ENCODE assay signal across 8 cellular contexts in genomic region chr2:95992520-95993272, GRCh38. TPM values are rescaled to one million over a fixed set of nuclear protein-coding genes. Genes with fewer than 3 reads are reported as not detected.
A peak's percentile ranks its signal among the peaks of the same experiment; 100 is the strongest.
DNase-seq lines count a peak whose midpoint lies in the region; ATAC-seq, FAIRE-seq and TF ChIP-seq lines count a peak whose summit lies in the region.
"Not testable (repeated sequence)": the region's sequence is repeated elsewhere in the genome, so short reads cannot be mapped to it uniquely, and the experiment has no call there.

No MANE protein-coding gene starts in this region.

- not testable (repeated sequence) for H3K9me3 Mint-ChIP-seq in natural killer cell; stimulated activated naive CD8-positive, alpha-beta T cell treated with anti-CD3 and anti-CD28 coated beads, Interleukin-15, amount 100 ng/mL, for 72 hours

- H3K9me3 ChIP-seq in GM12878 (replicated peaks; ENCODE audit: control insufficient read depth, insufficient read depth, low read length): not testable (repeated sequence)

- peak; percentile 69 for TF ChIP-seq RAD21 in GM12878 (IDR thresholded peaks at IDR 0.05; ENCODE audit: insufficient read depth, low read depth, low read length)

- TF ChIP-seq CTCF in GM12878 (IDR thresholded peaks at IDR 0.05 in 2 of 3, conservative IDR thresholded peaks at IDR 0.05 in 1 of 3; ENCODE audit: control insufficient read depth in 2 of 3, extremely low read depth in 1 of 3, insufficient read depth in 1 of 3, low read depth in 3 of 3, low read length in 3 of 3) (peak; percentile 62 to 78 (median 63)), natural killer cell (IDR thresholded peaks at IDR 0.05) (peak; percentile 96)

- SMC1A ChIA-PET in GM12878 (lab: Charles Lee; ENCODE audit: uncharacterized antibody, unreplicated experiment): interaction anchor here (0.8 to 1.9 kb wide), 16 partner anchors 9 to 271 kb away, joined by 3 to 17 read pairs (median 4); partner anchors contain the start of genes ADRA2B and ASTL

- H3K9ac ChIP-seq in GM12878 (ENCODE audit: control insufficient read depth, insufficient read depth, low read length): peak overlapping the region; percentile 72

- DNase-seq in Caki2 (ENCODE audit: low read depth) (peak; percentile 77), HS-5 (ENCODE audit: low read depth) (peak; percentile 53), head of caudate nucleus (peak in 40 of 42 donors; percentile 40 to 93 (median 75)), natural killer cell (peak; percentile 30)
- DNase-seq in GM12878 (ENCODE audit: low read depth, low spot score): not testable (repeated sequence)
- peak; percentile 57 to 63 for DNase-seq in stimulated activated naive CD8-positive, alpha-beta T cell treated with anti-CD3 and anti-CD28 coated beads, Interleukin-15, amount 100 ng/mL, for 72 hours

- peaks cover 16 to 33% of the 10 kb centered on the region in 2 donors for H3K27me3 Mint-ChIP-seq in natural killer cell (ENCODE audit: low read depth in 2 of 2)
- peaks cover 33% of the 10 kb centered on the region for H3K27me3 Mint-ChIP-seq in stimulated activated naive CD8-positive, alpha-beta T cell treated with anti-CD3 and anti-CD28 coated beads, Interleukin-15, amount 100 ng/mL, for 72 hours

- not testable (repeated sequence) for TF ChIP-seq EP300 in GM12878 (IDR thresholded peaks at IDR 0.05; ENCODE audit: borderline replicate concordance in 1 of 2, control insufficient read depth in 1 of 2, low read depth in 2 of 2, low read length in 2 of 2)

- in situ Hi-C loops in Caki2 (cut with HindIII; ENCODE audit: low pct_unique_long_range_greater_than_20kb, low sequenced_read_pairs); GM12878 (cut with MboI): not testable (repeated sequence)

- not testable (repeated sequence) for H3K4me1 ChIP-seq in GM12878 (ENCODE audit: control insufficient read depth, insufficient read depth, low read length)

- ATAC-seq in GM21423 (IDR thresholded peaks at IDR 0.05; ENCODE audit: unreplicated experiment) (peak; percentile 47), GM12878 (peak; percentile 84), natural killer cell (peak; percentile 73 to 91 (median 80))
- peak; percentile 62 for ATAC-seq in stimulated activated naive CD8-positive, alpha-beta T cell treated with anti-CD3 and anti-CD28 coated beads, Interleukin-15, amount 100 ng/mL, for 72 hours

- peak overlapping the region; percentile 67; the same call in 1 of the 2 replicates for H3K27ac ChIP-seq in GM12878 (ENCODE audit: control insufficient read depth, insufficient read depth)

- TF ChIP-seq POLR2A in GM12878 (IDR thresholded peaks at IDR 0.05; ENCODE audit: low read depth, low read length): 0 out of 2 replicates have a peak, but pooled peaks have one; percentile 11

- intact Hi-C loops in GM12878 (cut with micrococcal nuclease; ENCODE audit: unreplicated experiment): loop anchor here (2.0 kb wide), 1 partner anchor 124 kb away; the partner anchor contains the start of gene ADRA2B
- intact Hi-C loops in head of caudate nucleus (cut with DNase I): not testable (repeated sequence)
- intact Hi-C loops in natural killer cell (cut with micrococcal nuclease): loop anchor here (10.0 kb wide), 1 partner anchor 182 kb away; no protein-coding TSS in a partner anchor

- FAIRE-seq in TTC549 (lab: Jason Lieb, UNC): peak; percentile 94
- peak; percentile 54 for FAIRE-seq in GM12878 (lab: Jason Lieb, UNC)

- WGBS in GM12878 (ENCODE audit: insufficient coverage, insufficient replicate concordance, low lambda C conversion rate, missing lambda C conversion rate): 7% methylated on average over 32 of the region's 34 CpGs

- CTCF ChIA-PET in GM12878 (lab: Yijun Ruan, JAX): interaction anchor here (0.6 to 4.4 kb wide), 54 partner anchors 9 to 1119 kb away, joined by 3 to 43 read pairs (median 5); partner anchors contain the start of genes ASTL, NEURL3 and STARD7

- H2AFZ ChIP-seq in GM12878 (ENCODE audit: control insufficient read depth, low read depth, low read length): peak overlapping the region; percentile 87

- not testable (repeated sequence) for H3K79me2 ChIP-seq in GM12878 (ENCODE audit: control insufficient read depth, insufficient read depth, low read length)

- H3K36me3 Mint-ChIP-seq in natural killer cell: not testable (repeated sequence)

- H3K36me3 ChIP-seq in GM12878 (ENCODE audit: control insufficient read depth in 2 of 2, insufficient read depth in 2 of 2, low read length in 1 of 2): not testable (repeated sequence)

- RAD21 ChIA-PET in GM12878 (lab: Charles Lee; ENCODE audit: unreplicated experiment): interaction anchor here (0.6 to 2.0 kb wide), 17 partner anchors 30 to 962 kb away, joined by 3 to 24 read pairs (median 4); partner anchors contain the start of genes ADRA2B, ASTL and CIAO1

- not testable (repeated sequence) for H3K27me3 ChIP-seq in GM12878 (replicated peaks in 1 of 2; ENCODE audit: control insufficient read depth in 2 of 2, insufficient read depth in 2 of 2, low read length in 1 of 2)

- POLR2A ChIA-PET in GM12878 (lab: Charles Lee): not testable (repeated sequence)

- peak overlapping the region; percentile 73 for H3K4me3 ChIP-seq in GM12878

- peak overlapping the region; percentile 93 for H3K4me3 Mint-ChIP-seq in natural killer cell
- peak overlapping the region; percentile 89 to 95 for H3K4me3 Mint-ChIP-seq in stimulated activated naive CD8-positive, alpha-beta T cell treated with anti-CD3 and anti-CD28 coated beads, Interleukin-15, amount 100 ng/mL, for 72 hours

- peak overlapping the region; percentile 93 for H3K4me2 ChIP-seq in GM12878 (ENCODE audit: control insufficient read depth, insufficient read depth)

- peak overlapping the region; percentile 94 to 98 for H3K27ac Mint-ChIP-seq in natural killer cell
- H3K27ac Mint-ChIP-seq in stimulated activated naive CD8-positive, alpha-beta T cell treated with anti-CD3 and anti-CD28 coated beads, Interleukin-15, amount 100 ng/mL, for 72 hours: peak overlapping the region in 1 of 2 donors; percentile 88

- H4K20me1 ChIP-seq in GM12878 (ENCODE audit: control insufficient read depth, insufficient read depth): not testable (repeated sequence)

- not testable (repeated sequence) for BruUV-seq in GM12878 (replicated peaks; lab: Mats Ljungman, UMichigan)

- H3K4me1 Mint-ChIP-seq in natural killer cell: peaks cover 11% of the 10 kb centered on the region in 2 donors
- H3K4me1 Mint-ChIP-seq in stimulated activated naive CD8-positive, alpha-beta T cell treated with anti-CD3 and anti-CD28 coated beads, Interleukin-15, amount 100 ng/mL, for 72 hours: not testable (repeated sequence)

RNA-seq across cellular contexts. Expression of gene ANKRD36C, which starts 1.1 kb away (rescaled TPM):
- total RNA-seq in Caki2 (2014; rRNA removed; shearing (Covaris generic); ENCODE audit: low replicate concordance): 7.9 and 9.1 TPM in 2 replicates
- 481 and 487 TPM in 2 replicates for total RNA-seq in GM12878 (2013; cell fraction: nucleolus; rRNA removed)
- total RNA-seq in GM12878 (2014; rRNA removed): 23.6 and 29.5 TPM in 2 replicates
- total RNA-seq in GM12878 (2014; rRNA removed; fragmentation: Illumina TruSeq; extraction: Trizol): 39.8 and 43.3 TPM in 2 replicates
- 24.1 and 26.2 TPM in 2 replicates for total RNA-seq in GM12878 (2021)
- 3.8 TPM for polyA plus RNA-seq in GM12878 (2011; ENCODE audit: low read depth)
- 12.5 and 14.7 TPM in 2 replicates for polyA plus RNA-seq in GM12878 (2011; rRNA removed)
- 2.5 and 2.7 TPM in 2 replicates for polyA plus RNA-seq in GM12878 (2011; cell fraction: cytosol; rRNA removed)
- polyA plus RNA-seq in GM12878 (2011; cell fraction: nucleus; rRNA removed): 40.1 and 49.2 TPM in 2 replicates
- 5.3 and 5.9 TPM in 2 replicates for polyA plus RNA-seq in GM12878 (2012)
- polyA plus RNA-seq in GM12878 (2014; fragmentation: Illumina TruSeq; extraction: Trizol): 12.6 and 12.9 TPM in 2 replicates
- polyA plus RNA-seq in GM12878 (2014; fragmentation: Nextera tagmentation; extraction: Ambion mirVana): 10 to 100 TPM in 1 of 2 experiments, 1 to 10 TPM in 1; 3.2 to 15.3 TPM
- 7.5 and 7.6 TPM in 2 replicates for polyA plus RNA-seq in GM12878 (2014; rRNA removed)
- 10 to 100 TPM; 24.7 to 29.0 TPM for polyA plus RNA-seq in GM12878 (2016; fragmentation: Nextera tagmentation; extraction: Ambion mirVana)
- 116 and 121 TPM in 2 replicates for polyA minus RNA-seq in GM12878 (2011; rRNA and poly(A)+ RNA removed)
- polyA minus RNA-seq in GM12878 (2011; cell fraction: cytosol; rRNA and poly(A)+ RNA removed): 6.0 and 8.9 TPM in 2 replicates
- 227 and 281 TPM in 2 replicates for polyA minus RNA-seq in GM12878 (2011; cell fraction: nucleus; rRNA and poly(A)+ RNA removed)
- total RNA-seq in natural killer cell: 10 to 100 TPM; 84.5 to 91.5 (median 85.4) TPM

RNA-seq across cellular contexts. Expression of gene GPAT2, which starts 42.0 kb away (rescaled TPM):
- total RNA-seq in Caki2 (2014; rRNA removed; shearing (Covaris generic); ENCODE audit: low replicate concordance): not detected in 2 replicates
- not detected in 2 replicates for total RNA-seq in GM12878 (2013; cell fraction: nucleolus; rRNA removed)
- total RNA-seq in GM12878 (2014; rRNA removed) (not detected in 2 replicates), GM12878 (2014; rRNA removed; fragmentation: Illumina TruSeq; extraction: Trizol) (not detected in 2 replicates), GM12878 (2021) (not detected in 2 replicates), natural killer cell (1 to 10 TPM; 2.3 to 6.0 (median 3.8) TPM)
- not detected for polyA plus RNA-seq in GM12878 (2011; ENCODE audit: low read depth)
- polyA plus RNA-seq in GM12878 (2011; rRNA removed) (not detected in 2 replicates), GM12878 (2014; fragmentation: Illumina TruSeq; extraction: Trizol) (not detected in 2 replicates), GM12878 (2014; fragmentation: Nextera tagmentation; extraction: Ambion mirVana) (not detected), GM12878 (2014; rRNA removed) (not detected in 2 replicates), GM12878 (2016; fragmentation: Nextera tagmentation; extraction: Ambion mirVana) (under 1 TPM; 0.04 to 0.05 TPM)
- not detected in 2 replicates for polyA plus RNA-seq in GM12878 (2011; cell fraction: cytosol; rRNA removed)
- 0.01 TPM in 1 of 2 replicates, not detected in the other for polyA plus RNA-seq in GM12878 (2011; cell fraction: nucleus; rRNA removed)
- polyA plus RNA-seq in GM12878 (2012): 0.16 TPM in 1 of 2 replicates, not detected in the other
- not detected in 2 replicates for polyA minus RNA-seq in GM12878 (2011; rRNA and poly(A)+ RNA removed)
- polyA minus RNA-seq in GM12878 (2011; cell fraction: cytosol; rRNA and poly(A)+ RNA removed): not detected in 2 replicates
- polyA minus RNA-seq in GM12878 (2011; cell fraction: nucleus; rRNA and poly(A)+ RNA removed): not detected in 2 replicates
